18 cellular contexts compared by ENCODE assay signal in the genomic region with DNA sequence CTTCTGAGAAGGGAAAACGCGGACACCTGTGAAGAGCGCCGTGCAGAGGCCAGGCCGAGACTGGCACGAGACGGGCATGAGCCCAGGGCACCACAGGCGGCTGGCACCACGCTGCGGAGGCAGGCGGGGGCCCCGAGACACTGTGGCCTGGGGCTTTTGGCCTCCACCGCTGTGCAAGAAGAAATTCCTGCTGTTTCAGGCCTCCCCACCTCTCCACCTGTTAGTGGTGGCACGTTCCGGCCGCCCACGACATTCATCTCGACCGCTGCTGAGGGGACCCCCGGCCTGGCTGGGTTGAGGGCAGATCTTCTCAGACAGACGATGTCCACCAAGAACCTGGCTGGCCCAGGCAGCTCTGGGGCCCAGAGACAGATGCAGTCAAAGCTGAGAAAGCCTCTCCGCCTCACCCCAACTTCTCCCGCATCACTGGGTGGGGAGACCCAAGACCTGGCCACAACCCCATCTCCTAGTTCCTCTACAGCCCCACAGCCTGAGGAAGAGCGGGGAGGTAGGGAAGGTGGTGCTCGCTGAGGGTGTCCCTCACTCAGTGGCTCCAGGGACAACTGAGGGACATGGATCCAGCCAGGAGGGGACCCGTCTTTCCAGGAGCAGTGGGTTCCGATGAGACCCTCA.
"Had no signal": no experiment of that assay in that cellular context is flagged by ENCODE, and none has a peak within 500 bp of the region (broad histone marks: within the 10 kb centered on the region; RNA-seq: fewer than 3 reads in every experiment).

No MANE protein-coding gene starts in this region.

- H3K27ac ChIP-seq: brain microvascular endothelial cell, gastrocnemius medialis, prostate gland, right lobe of liver had no signal

- H3K4me2 ChIP-seq: smooth muscle cell had no signal

- ATAC-seq: activated CD4-positive, alpha-beta T cell treated with anti-CD3 and anti-CD28 coated beads for 36 hours; activated CD8-positive, alpha-beta T cell treated with anti-CD3 and anti-CD28 coated beads for 36 hours; gastrocnemius medialis; left lobe of liver; right lobe of liver; stimulated activated naive CD8-positive, alpha-beta T cell treated with anti-CD3 and anti-CD28 coated beads, Interleukin-15, amount 100 ng/mL, for 72 hours; WTC11 had no signal

- H3K9me3 ChIP-seq: gastrocnemius medialis, prostate gland, right lobe of liver had no signal

- H3K27me3 Mint-ChIP-seq: activated CD4-positive, alpha-beta T cell treated with anti-CD3 and anti-CD28 coated beads for 36 hours; activated CD8-positive, alpha-beta T cell treated with anti-CD3 and anti-CD28 coated beads for 36 hours; activated T-cell treated with anti-CD3 and anti-CD28 coated beads, Interleukin-2, amount 50 U/mL, for 24 hours; stimulated activated naive CD8-positive, alpha-beta T cell treated with anti-CD3 and anti-CD28 coated beads, Interleukin-15, amount 100 ng/mL, for 72 hours had no signal

- H3K36me3 Mint-ChIP-seq: WTC11 had no signal

- H3K27me3 ChIP-seq: brain microvascular endothelial cell, gastrocnemius medialis, right lobe of liver had no signal

- DNase-seq: activated CD4-positive, alpha-beta T cell treated with anti-CD3 and anti-CD28 coated beads for 36 hours; activated CD8-positive, alpha-beta T cell treated with anti-CD3 and anti-CD28 coated beads for 36 hours; activated naive CD4-positive, alpha-beta T cell treated with anti-CD3 and anti-CD28 coated beads for 36 hours; activated T-cell treated with anti-CD3 and anti-CD28 coated beads, Interleukin-2, amount 50 U/mL, for 24 hours; brain microvascular endothelial cell; cortex of kidney; mammary epithelial cell; midbrain; stimulated activated naive CD8-positive, alpha-beta T cell treated with anti-CD3 and anti-CD28 coated beads, Interleukin-15, amount 100 ng/mL, for 72 hours; trophoblast cell had no signal

- H3K36me3 ChIP-seq: prostate gland, right lobe of liver had no signal

- H3K9me3 Mint-ChIP-seq: activated CD8-positive, alpha-beta T cell treated with anti-CD3 and anti-CD28 coated beads for 36 hours; activated naive CD4-positive, alpha-beta T cell treated with anti-CD3 and anti-CD28 coated beads for 36 hours; activated T-cell treated with anti-CD3 and anti-CD28 coated beads, Interleukin-2, amount 50 U/mL, for 24 hours; activated T-helper 2 cell treated with anti-CD3 and anti-CD28 coated beads, Interferon-gamma antibody, Interleukin-2, Interleukin-4, amounts not matched to agents 10 μg/mL and 5 μg/mL and 100 μg/mL, durations not matched to agents 14 hours and 24 hours and 36 hours; nephron; stimulated activated naive CD8-positive, alpha-beta T cell treated with anti-CD3 and anti-CD28 coated beads, Interleukin-15, amount 100 ng/mL, for 72 hours; WTC11 had no signal

- H3K4me3 ChIP-seq: gastrocnemius medialis, prostate gland, right lobe of liver, smooth muscle cell had no signal

- H3K27ac Mint-ChIP-seq: activated CD4-positive, alpha-beta T cell treated with anti-CD3 and anti-CD28 coated beads for 36 hours; activated CD8-positive, alpha-beta T cell treated with anti-CD3 and anti-CD28 coated beads for 36 hours; activated naive CD4-positive, alpha-beta T cell treated with anti-CD3 and anti-CD28 coated beads for 36 hours; activated T-cell treated with anti-CD3 and anti-CD28 coated beads, Interleukin-2, amount 50 U/mL, for 24 hours; activated T-helper 2 cell treated with anti-CD3 and anti-CD28 coated beads, Interferon-gamma antibody, Interleukin-2, Interleukin-4, amounts not matched to agents 10 μg/mL and 5 μg/mL and 100 μg/mL, durations not matched to agents 14 hours and 24 hours and 36 hours had no signal

- H3K4me3 Mint-ChIP-seq: activated CD4-positive, alpha-beta T cell treated with anti-CD3 and anti-CD28 coated beads for 36 hours; activated CD8-positive, alpha-beta T cell treated with anti-CD3 and anti-CD28 coated beads for 36 hours; activated naive CD4-positive, alpha-beta T cell treated with anti-CD3 and anti-CD28 coated beads for 36 hours; activated T-cell treated with anti-CD3 and anti-CD28 coated beads, Interleukin-2, amount 50 U/mL, for 24 hours; nephron; stimulated activated naive CD8-positive, alpha-beta T cell treated with anti-CD3 and anti-CD28 coated beads, Interleukin-15, amount 100 ng/mL, for 72 hours; WTC11 had no signal
